8 cellular contexts compared by ENCODE assay signal in genomic region chr10:50625663-50626062, GRCh38. TPM values are rescaled to one million over a fixed set of nuclear protein-coding genes. Genes with fewer than 3 reads are reported as not detected.
DNase-seq lines count a peak whose midpoint lies in the region; ATAC-seq and TF ChIP-seq lines count a peak whose summit lies in the region.

No MANE protein-coding gene starts in this region.

- H3K27me3 Mint-ChIP-seq in chondrocyte (ENCODE audit: low read depth) = no peaks in the 10 kb centered on the region

- no peak for TF ChIP-seq CTCF in NB4 (IDR thresholded peaks at IDR 0.05; ENCODE audit: low read depth, low read length)
- TF ChIP-seq CTCF in chondrocyte (IDR thresholded peaks at IDR 0.05) = no peak

- no peaks in the 10 kb centered on the region for H3K9me3 Mint-ChIP-seq in chondrocyte (ENCODE audit: low read depth)

- peak overlapping the region; percentile 85 for H3K4me3 Mint-ChIP-seq in chondrocyte (ENCODE audit: unreplicated experiment)

- TF ChIP-seq POLR2A in NB4 (IDR thresholded peaks at IDR 0.05; ENCODE audit: extremely low read depth, insufficient read length) = no peak

- H3K4me1 Mint-ChIP-seq in chondrocyte (ENCODE audit: low read depth) = peaks cover 23% of the 10 kb centered on the region

- H3K4me3 ChIP-seq in NB4 (ENCODE audit: low read depth, low read length) = peak overlapping the region; percentile 84

- peak overlapping the region; percentile 98 for H3K27ac Mint-ChIP-seq in chondrocyte (ENCODE audit: unreplicated experiment)

- DNase-seq in ELF-1 (ENCODE audit: low read depth, low spot score) (peak; percentile 60), NB4 (ENCODE audit: low read depth) (peak; percentile 34), chondrocyte (ENCODE audit: low spot score) (no peak), middle frontal gyrus (ENCODE audit: extremely low spot score, low spot score) (peak; percentile 12), mesenteric fat pad (ENCODE audit: low spot score) (no peak), SHP77 treated with DMSO at 0.1 percent for 48 hours (lab: John Stamatoyannopoulos, UW) (no peak)

- no peak for ATAC-seq in GM21390 (IDR thresholded peaks at IDR 0.05; ENCODE audit: unreplicated experiment)
- ATAC-seq in HG03097 (IDR thresholded peaks at IDR 0.05; ENCODE audit: low FRiP score, unreplicated experiment) = no peak

- no peaks in the 10 kb centered on the region for H3K36me3 Mint-ChIP-seq in chondrocyte (ENCODE audit: low read depth)

RNA-seq across cellular contexts. Expression of gene SGMS1, which starts 1.9 kb away (rescaled TPM):
- total RNA-seq in chondrocyte (22.6 to 27.1 TPM (median 24.9 TPM) in 3 replicates), mesenteric fat pad (37.2 TPM)

Comparison
In these comparisons a context has a peak if more than half of its experiments do, and no peak if none do; other contexts are left out.
1. DNase-seq: peak in ELF-1 (single experiment), NB4 (single experiment) and middle frontal gyrus (single experiment); none in chondrocyte (single experiment), mesenteric fat pad (single experiment) and SHP77 treated with DMSO at 0.1 percent for 48 hours (single experiment).